13 cellular contexts compared by ENCODE assay signal in the genomic region with DNA sequence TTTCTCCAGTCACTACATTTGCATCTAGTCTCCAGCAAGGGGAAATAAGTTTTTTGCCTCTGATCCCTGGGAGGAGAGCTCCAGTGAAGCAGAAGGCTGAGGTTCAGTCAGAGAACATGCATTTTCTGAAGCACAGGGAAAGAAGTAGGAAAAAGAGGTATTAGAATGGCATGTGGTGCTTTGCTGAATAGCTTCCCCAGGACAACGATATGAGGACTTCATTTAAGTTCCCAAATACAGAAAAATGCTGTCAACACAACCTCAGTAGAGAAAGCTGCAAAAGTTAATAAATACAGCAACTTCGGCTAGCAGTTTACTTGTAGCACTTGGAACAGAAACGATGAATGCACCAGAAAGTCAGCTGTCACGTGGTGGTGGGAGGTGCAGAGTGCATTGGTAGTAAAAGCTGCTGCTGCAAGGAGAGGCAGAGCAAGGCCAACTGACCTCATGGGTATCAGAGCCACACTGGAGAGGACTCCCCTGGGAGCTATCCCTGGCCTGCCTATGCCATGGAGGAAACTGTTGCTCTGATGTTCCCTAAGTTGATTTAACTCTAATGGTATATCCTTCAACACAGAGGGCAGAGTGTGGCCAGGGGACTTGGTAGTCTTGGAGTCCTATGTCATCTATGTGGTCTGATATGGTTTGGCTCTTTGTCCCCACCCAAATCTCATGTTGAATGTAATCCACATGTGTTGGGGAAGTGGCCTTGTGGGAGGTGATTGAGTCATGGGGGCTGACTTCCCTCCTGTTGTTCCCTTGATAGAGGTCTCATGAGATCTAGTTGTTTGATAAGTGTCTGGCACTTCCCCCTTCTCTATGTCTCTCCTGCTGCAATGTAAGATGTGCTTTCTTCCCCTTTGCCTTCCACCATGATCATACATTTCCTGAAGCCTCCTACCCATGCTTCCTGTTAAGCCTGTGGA.
A peak's percentile ranks its signal among the peaks of the same experiment; 100 is the strongest.
DNase-seq lines count a peak whose midpoint lies in the region; ATAC-seq, FAIRE-seq and TF ChIP-seq lines count a peak whose summit lies in the region.
"Had no signal": no experiment of that assay in that cellular context is flagged by ENCODE, and none has a peak within 500 bp of the region (broad histone marks: within the 10 kb centered on the region; RNA-seq: fewer than 3 reads in every experiment).

No MANE protein-coding gene starts in this region.

- H3K27ac ChIP-seq in BLaER1 treated with 17β-estradiol and CSF1 and Interleukin-3, amounts not matched to agents 10 nM and 100 nM = peak overlapping the region; percentile 8 to 78 (median 62); a peak in 21 of 22 replicates
- H3K27ac ChIP-seq in heart left ventricle = no peak overlapping the region
- H3K27ac ChIP-seq: breast epithelium had no signal

- DNase-seq in GM12892 (ENCODE audit: insufficient read length) (no peak), OCI-M1 (lab: John Stamatoyannopoulos, UW) (peak; percentile 50), fibroblast of the aortic adventitia (ENCODE audit: low read depth) (peak; percentile 28), NCI-H2227 (lab: John Stamatoyannopoulos, UW; ENCODE audit: unreplicated experiment) (no peak), heart left ventricle (no peak), NCI-H1694 (lab: John Stamatoyannopoulos, UW) (no peak)
- DNase-seq: activated CD4-positive, CD25-positive, alpha-beta regulatory T cell; NCI-H2029; NCI-H524 treated with DMSO at 0.1 percent for 48 hours; stimulated activated CD4-positive, alpha-beta T cell treated with anti-CD3 and anti-CD28 coated beads, Interleukin-12 subunit alpha, Interleukin-12 subunit beta, amount 100 ng/mL, for 4 hours had no signal

- no peak for TF ChIP-seq CTCF in fibroblast of the aortic adventitia (IDR thresholded peaks at IDR 0.05; ENCODE audit: insufficient read depth, low read length)
- TF ChIP-seq CTCF in heart left ventricle (IDR thresholded peaks at IDR 0.05) = no peak

- 65 to 84% (median 79%) methylated on average over 4 of the region's 4 CpGs for WGBS in heart left ventricle, 4 donors

- peaks cover 0 to 18% (median 12%) of the 10 kb centered on the region in 10 experiments; a peak in 10 of 20 replicates for H3K4me1 ChIP-seq in BLaER1 treated with 17β-estradiol and CSF1 and Interleukin-3, amounts not matched to agents 10 nM and 100 nM
- no peaks in the 10 kb centered on the region for H3K4me1 ChIP-seq in heart left ventricle
- H3K4me1 ChIP-seq: breast epithelium had no signal

- H3K27me3 ChIP-seq in BLaER1 treated with 17β-estradiol and CSF1 and Interleukin-3, amounts not matched to agents 10 nM and 100 nM = no peaks in the 10 kb centered on the region
- H3K27me3 ChIP-seq in heart left ventricle = peaks cover 0 to 2% (median 0%) of the 10 kb centered on the region in 9 donors
- H3K27me3 ChIP-seq: breast epithelium had no signal

- peak; percentile 33 for FAIRE-seq in GM12892 (lab: Jason Lieb, UNC)
- FAIRE-seq: GM18507 had no signal

- peak overlapping the region in 3 of 10 experiments; percentile 6 to 28 (median 6); a peak in 2 of 20 replicates for H3K4me3 ChIP-seq in BLaER1 treated with 17β-estradiol and CSF1 and Interleukin-3, amounts not matched to agents 10 nM and 100 nM
- H3K4me3 ChIP-seq in fibroblast of the aortic adventitia (ENCODE audit: low read depth, low read length) (no peak overlapping the region), heart left ventricle (no peak overlapping the region)
- H3K4me3 ChIP-seq: breast epithelium had no signal

- H4K20me1 ChIP-seq in BLaER1 treated with 17β-estradiol and CSF1 and Interleukin-3, amounts not matched to agents 10 nM and 100 nM = no peaks in the 10 kb centered on the region

- intact Hi-C loops in heart left ventricle (cut with DNase I) = loop anchor here in 4 of 10 donors (10.0 kb wide), 3 partner anchors 382 to 542 kb away; no protein-coding TSS in a partner anchor

- no peak for ATAC-seq in heart left ventricle

- peaks cover 30 to 90% (median 68%) of the 10 kb centered on the region in 11 experiments for H3K9me3 ChIP-seq in BLaER1 treated with 17β-estradiol and CSF1 and Interleukin-3, amounts not matched to agents 10 nM and 100 nM (replicated peaks in 1 of 11)
- peaks cover 0 to 14% (median 0%) of the 10 kb centered on the region in 12 donors for H3K9me3 ChIP-seq in heart left ventricle
- H3K9me3 ChIP-seq: breast epithelium had no signal

- H3K36me3 ChIP-seq in BLaER1 treated with 17β-estradiol and CSF1 and Interleukin-3, amounts not matched to agents 10 nM and 100 nM = 0 out of 22 replicates have a peak, but pooled peaks cover 0 to 3% (median 0%) of the 10 kb centered on the region in 11 experiments
- H3K36me3 ChIP-seq in heart left ventricle = no peaks in the 10 kb centered on the region
- H3K36me3 ChIP-seq: breast epithelium had no signal

- TF ChIP-seq POLR2A in GM12892 (IDR thresholded peaks at IDR 0.05; ENCODE audit: low read depth, low read length) = no peak
- TF ChIP-seq POLR2A in heart left ventricle (IDR thresholded peaks at IDR 0.05) = no peak

- H3K9ac ChIP-seq in BLaER1 treated with 17β-estradiol and CSF1 and Interleukin-3, amounts not matched to agents 10 nM and 100 nM = peak overlapping the region in 1 of 11 experiments; percentile 43; a peak in 1 of 22 replicates

- peak overlapping the region in 7 of 11 experiments; percentile 21 to 46 (median 33); a peak in 12 of 22 replicates for H3K4me2 ChIP-seq in BLaER1 treated with 17β-estradiol and CSF1 and Interleukin-3, amounts not matched to agents 10 nM and 100 nM

Comparison
In these comparisons a context has a peak if more than half of its experiments do, and no peak if none do; other contexts are left out.
1. H3K27ac ChIP-seq: peak in BLaER1 treated with 17β-estradiol and CSF1 and Interleukin-3, amounts not matched to agents 10 nM and 100 nM (11 of 11); none in heart left ventricle (0 of 12).
2. DNase-seq: peak in OCI-M1 (single experiment) and fibroblast of the aortic adventitia (single experiment); none in GM12892 (single experiment), NCI-H2227 (single experiment), heart left ventricle (0 of 5) and NCI-H1694 (single experiment).